ENCODE assay signal across 9 cellular contexts in the genomic region with DNA sequence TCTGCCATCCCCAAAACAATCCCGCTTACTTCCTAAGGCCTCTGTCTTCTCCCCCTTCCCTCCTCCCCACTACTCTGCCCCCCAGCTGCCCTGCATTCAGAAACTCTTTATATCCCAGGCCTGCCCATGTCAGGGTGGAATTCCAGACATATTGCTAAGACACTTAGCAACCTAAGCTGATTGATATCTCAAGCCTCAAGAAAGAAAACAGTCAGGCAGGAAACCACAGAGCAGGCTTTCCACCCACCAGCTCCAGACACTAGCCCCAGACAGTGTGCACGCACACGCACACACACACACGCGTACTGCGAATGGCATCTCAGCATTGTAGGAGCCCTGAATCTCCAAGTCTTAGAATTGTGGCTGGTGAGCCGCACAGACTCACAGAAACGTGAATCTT. TPM values are rescaled to one million over a fixed set of nuclear protein-coding genes. Genes with fewer than 3 reads are reported as not detected.
DNase-seq lines count a peak whose midpoint lies in the region; ATAC-seq lines count a peak whose summit lies in the region.
"Had no signal": no experiment of that assay in that cellular context is flagged by ENCODE, and none has a peak within 500 bp of the region (broad histone marks: within the 10 kb centered on the region; RNA-seq: fewer than 3 reads in every experiment).

No MANE protein-coding gene starts in this region.

- peak overlapping the region; percentile 30 for H3K4me3 Mint-ChIP-seq in activated T-helper 1 cell treated with anti-CD3 and anti-CD28 coated beads, Interleukin-12 subunit alpha, Interleukin-12 subunit beta, Interleukin-2, Interleukin-4 antibody, amounts not matched to agents 30 ng/mL and 10 ng/mL and 1 ng/mL, durations not matched to agents 14 hours and 24 hours and 36 hours

- peaks cover 17% of the 10 kb centered on the region for H3K4me1 Mint-ChIP-seq in activated T-helper 1 cell treated with anti-CD3 and anti-CD28 coated beads, Interleukin-12 subunit alpha, Interleukin-12 subunit beta, Interleukin-2, Interleukin-4 antibody, amounts not matched to agents 30 ng/mL and 10 ng/mL and 1 ng/mL, durations not matched to agents 14 hours and 24 hours and 36 hours (ENCODE audit: low read depth)

- H3K4me1 ChIP-seq in ACC112 (ENCODE audit: control insufficient read depth, insufficient read depth, low read length, unreplicated experiment) = peaks cover 72% of the 10 kb centered on the region

- H3K36me3 Mint-ChIP-seq in activated T-helper 1 cell treated with anti-CD3 and anti-CD28 coated beads, Interleukin-12 subunit alpha, Interleukin-12 subunit beta, Interleukin-2, Interleukin-4 antibody, amounts not matched to agents 30 ng/mL and 10 ng/mL and 1 ng/mL, durations not matched to agents 14 hours and 24 hours and 36 hours (ENCODE audit: low read depth) = no peaks in the 10 kb centered on the region

- H3K27ac ChIP-seq in ACC112 (ENCODE audit: low read depth, low read length) = peak overlapping the region; percentile 85

- peaks cover 2% of the 10 kb centered on the region for H3K27me3 Mint-ChIP-seq in activated T-helper 1 cell treated with anti-CD3 and anti-CD28 coated beads, Interleukin-12 subunit alpha, Interleukin-12 subunit beta, Interleukin-2, Interleukin-4 antibody, amounts not matched to agents 30 ng/mL and 10 ng/mL and 1 ng/mL, durations not matched to agents 14 hours and 24 hours and 36 hours (ENCODE audit: insufficient read depth)

- H3K4me3 ChIP-seq in ACC112 (ENCODE audit: low read depth, low read length) = no peak overlapping the region
- H3K4me3 ChIP-seq: GM12878 had no signal

- no peak overlapping the region for H2AFZ ChIP-seq in ACC112 (ENCODE audit: low read length, unreplicated experiment)

- H3K79me2 ChIP-seq in ACC112 (ENCODE audit: control insufficient read depth, insufficient read depth, low read length, unreplicated experiment) = no peaks in the 10 kb centered on the region

- H3K27ac Mint-ChIP-seq in activated T-helper 1 cell treated with anti-CD3 and anti-CD28 coated beads, Interleukin-12 subunit alpha, Interleukin-12 subunit beta, Interleukin-2, Interleukin-4 antibody, amounts not matched to agents 30 ng/mL and 10 ng/mL and 1 ng/mL, durations not matched to agents 14 hours and 24 hours and 36 hours = no peak overlapping the region

- DNase-seq in activated T-helper 1 cell treated with anti-CD3 and anti-CD28 coated beads, Interleukin-12 subunit alpha, Interleukin-12 subunit beta, Interleukin-2, Interleukin-4 antibody, amounts not matched to agents 30 ng/mL and 10 ng/mL and 1 ng/mL, durations not matched to agents 14 hours and 24 hours and 36 hours (ENCODE audit: low spot score) = peak; percentile 26
- DNase-seq in kidney tubule cell (ENCODE audit: low spot score) (peak; percentile 96), cerebellar cortex (ENCODE audit: low spot score) (no peak), NCI-H146 treated with DMSO at 0.1 percent for 48 hours (lab: John Stamatoyannopoulos, UW; ENCODE audit: unreplicated experiment) (no peak)

- H3K9me3 Mint-ChIP-seq in activated T-helper 1 cell treated with anti-CD3 and anti-CD28 coated beads, Interleukin-12 subunit alpha, Interleukin-12 subunit beta, Interleukin-2, Interleukin-4 antibody, amounts not matched to agents 30 ng/mL and 10 ng/mL and 1 ng/mL, durations not matched to agents 14 hours and 24 hours and 36 hours = no peaks in the 10 kb centered on the region

- intact Hi-C loops in activated T-helper 1 cell treated with anti-CD3 and anti-CD28 coated beads, Interleukin-12 subunit alpha, Interleukin-12 subunit beta, Interleukin-2, Interleukin-4 antibody, amounts not matched to agents 30 ng/mL and 10 ng/mL and 1 ng/mL, durations not matched to agents 14 hours and 24 hours and 36 hours (cut with micrococcal nuclease) = loop anchor here (1.0 kb wide), 1 partner anchor 29 kb away; no protein-coding TSS in a partner anchor

- ATAC-seq in HG02884 (IDR thresholded peaks at IDR 0.05; ENCODE audit: unreplicated experiment) = peak; percentile 53
- ATAC-seq in GM18873 (IDR thresholded peaks at IDR 0.05; ENCODE audit: low FRiP score, unreplicated experiment) = no peak
- ATAC-seq in HG02981 (IDR thresholded peaks at IDR 0.05; ENCODE audit: unreplicated experiment) = no peak
- ATAC-seq: GM12878 had no signal

- no peaks in the 10 kb centered on the region for H3K27me3 ChIP-seq in ACC112 (ENCODE audit: insufficient read depth, low read length)

- peaks cover 12% of the 10 kb centered on the region; the same call in 1 of the 2 replicates for H3K36me3 ChIP-seq in ACC112 (ENCODE audit: insufficient read depth, low read length)

RNA-seq across cellular contexts. Expression of gene LPCAT2, which starts 8.9 kb away (rescaled TPM):
- 1.5 and 2.2 TPM in 2 replicates for total RNA-seq in activated T-helper 1 cell treated with anti-CD3 and anti-CD28 coated beads, Interleukin-12 subunit alpha, Interleukin-12 subunit beta, Interleukin-2, Interleukin-4 antibody, amounts not matched to agents 30 ng/mL and 10 ng/mL and 1 ng/mL, durations not matched to agents 14 hours and 24 hours and 36 hours
- total RNA-seq: GM12878 had no signal

RNA-seq across cellular contexts. Expression of gene MMP2, which starts 21.0 kb away (rescaled TPM):
- total RNA-seq in activated T-helper 1 cell treated with anti-CD3 and anti-CD28 coated beads, Interleukin-12 subunit alpha, Interleukin-12 subunit beta, Interleukin-2, Interleukin-4 antibody, amounts not matched to agents 30 ng/mL and 10 ng/mL and 1 ng/mL, durations not matched to agents 14 hours and 24 hours and 36 hours = not detected in 2 replicates

Comparison
In these comparisons a context has a peak if more than half of its experiments do, and no peak if none do; other contexts are left out.
1. DNase-seq: peak in activated T-helper 1 cell treated with anti-CD3 and anti-CD28 coated beads, Interleukin-12 subunit alpha, Interleukin-12 subunit beta, Interleukin-2, Interleukin-4 antibody, amounts not matched to agents 30 ng/mL and 10 ng/mL and 1 ng/mL, durations not matched to agents 14 hours and 24 hours and 36 hours (single experiment) and kidney tubule cell (single experiment); none in cerebellar cortex (single experiment) and NCI-H146 treated with DMSO at 0.1 percent for 48 hours (single experiment).